ENCODE assay signal across 8 cellular contexts in the genomic region with DNA sequence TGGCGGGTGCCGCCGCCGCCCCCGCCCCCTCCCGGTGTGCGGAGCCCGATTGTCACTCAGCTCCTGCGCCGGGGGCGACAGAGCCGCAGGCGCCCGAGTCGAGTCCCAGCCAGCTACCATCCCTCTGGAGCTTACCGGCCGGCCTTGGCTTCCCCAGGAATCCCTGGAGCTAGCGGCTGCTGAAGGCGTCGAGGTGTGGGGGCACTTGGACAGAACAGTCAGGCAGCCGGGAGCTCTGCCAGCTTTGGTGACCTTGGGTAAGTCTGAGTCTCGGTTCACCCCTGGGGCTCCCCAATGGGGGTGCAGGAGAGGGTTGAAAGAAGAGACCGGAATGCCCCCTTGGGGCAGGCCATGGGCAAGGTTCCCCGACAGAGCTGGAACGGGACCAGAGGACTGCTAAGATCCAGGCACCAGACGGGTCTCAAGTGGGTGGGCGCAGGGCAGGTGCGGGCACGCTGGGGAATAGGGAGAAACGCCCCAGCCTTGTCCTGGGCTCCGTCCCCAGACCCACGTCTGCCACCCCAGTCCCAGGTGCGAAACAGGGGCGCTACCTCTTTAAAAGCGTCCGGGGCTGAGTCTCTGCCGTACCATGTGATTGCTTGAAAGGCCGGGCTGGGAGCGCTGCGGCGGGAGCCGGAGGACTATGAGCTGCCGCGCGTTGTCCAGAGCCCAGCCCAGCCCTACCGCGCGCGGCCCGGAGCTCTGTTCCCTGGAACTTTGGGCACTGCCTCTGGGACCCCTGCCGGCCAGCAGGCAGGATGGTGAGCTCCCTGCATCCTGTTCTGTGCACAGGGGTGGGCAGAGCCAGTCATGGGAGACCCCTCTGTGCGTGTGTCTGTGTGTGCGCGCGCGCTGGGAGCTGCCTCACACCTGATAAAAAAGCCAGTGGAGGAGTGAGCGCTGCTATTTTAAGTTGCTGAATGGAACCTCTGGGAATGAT. TPM values are rescaled to one million over a fixed set of nuclear protein-coding genes. Genes with fewer than 3 reads are reported as not detected.
DNase-seq lines count a peak whose midpoint lies in the region; ATAC-seq and TF ChIP-seq lines count a peak whose summit lies in the region.

ADORA1 (plus strand) TSS at position 55 of the 940 bp plus-strand sequence. CDS start 1,116 bp downstream, outside the sequence.

- DNase-seq in AG09309 (ENCODE audit: low read depth), result no peak
- peak; percentile 83 for DNase-seq in RPMI8226
- peak; percentile 62 to 73 (median 69) for DNase-seq in mucosa of descending colon
- DNase-seq in upper lobe of right lung, result peak; percentile 85

- peaks cover 37% of the 10 kb centered on the region for H3K27me3 ChIP-seq in upper lobe of right lung

- CTCF ChIA-PET in HEK293 (lab: Yijun Ruan, JAX), result interaction anchor here (0.5 to 9.1 kb wide), 15 partner anchors 10 to 630 kb away, joined by 3 to 70 read pairs (median 7); no protein-coding TSS in a partner anchor

- peak; percentile 74 for ATAC-seq in esophagus mucosa
- ATAC-seq in mucosa of descending colon, result peak; percentile 90
- peak; percentile 85 for ATAC-seq in upper lobe of right lung
- no peak for ATAC-seq in HG03175 (IDR thresholded peaks at IDR 0.05; ENCODE audit: unreplicated experiment)
- ATAC-seq in GM19397 (IDR thresholded peaks at IDR 0.05; ENCODE audit: unreplicated experiment), result no peak

- POLR2A ChIA-PET in HEK293 (lab: Yijun Ruan, JAX), result interaction anchor here (0.6 to 1.8 kb wide), 8 partner anchors 9 to 177 kb away, joined by 3 to 13 read pairs (median 5); partner anchors contain the start of gene MYBPH

- H3K4me3 ChIP-seq in AG09309 (ENCODE audit: control insufficient read depth, low read depth, low read length), result peak within 1 kb of the TSS; percentile 58
- peak within 1 kb of the TSS; percentile 43 for H3K4me3 ChIP-seq in HEK293 (ENCODE audit: low read depth, low read length)
- no peak within 1 kb of the TSS for H3K4me3 ChIP-seq in mucosa of descending colon
- H3K4me3 ChIP-seq in upper lobe of right lung, result peak within 1 kb of the TSS; percentile 46

- TF ChIP-seq CTCF in AG09309 (IDR thresholded peaks at IDR 0.05; ENCODE audit: control insufficient read depth, insufficient read depth, low read depth, low read length, missing control alignments) (peak; percentile 17), HEK293 (tag by site-specific recombination; IDR thresholded peaks at IDR 0.05) (no peak; the same call in none of the 2 replicates), mucosa of descending colon (IDR thresholded peaks at IDR 0.05) (no peak), upper lobe of right lung (IDR thresholded peaks at IDR 0.05) (no peak)

- no peaks in the 10 kb centered on the region for H3K36me3 ChIP-seq in HEK293 (ENCODE audit: control insufficient read depth in 2 of 2, insufficient read depth in 1 of 2, low read length in 2 of 2)
- no peaks in the 10 kb centered on the region for H3K36me3 ChIP-seq in mucosa of descending colon (ENCODE audit: low read depth)
- no peaks in the 10 kb centered on the region for H3K36me3 ChIP-seq in upper lobe of right lung

- H3K27ac ChIP-seq in HEK293 (ENCODE audit: extremely low read depth, low read depth, low read length) (peak within 1 kb of the TSS; percentile 42; the same call in 1 of the 2 replicates), upper lobe of right lung (no peak within 1 kb of the TSS)

- intact Hi-C loops in mucosa of descending colon (cut with DNase I, micrococcal nuclease) (no loop called here), upper lobe of right lung (cut with DNase I) (no loop called here)

- no peaks in the 10 kb centered on the region for H3K4me1 ChIP-seq in HEK293 (ENCODE audit: control insufficient read depth, insufficient read depth, low read length)
- H3K4me1 ChIP-seq in mucosa of descending colon (ENCODE audit: low read depth), result peaks cover 17% of the 10 kb centered on the region
- H3K4me1 ChIP-seq in upper lobe of right lung, result peaks cover 41% of the 10 kb centered on the region

- H3K9me3 ChIP-seq in HEK293 (ENCODE audit: control insufficient read depth, insufficient read depth, low read depth, low read length) (no peaks in the 10 kb centered on the region), mucosa of descending colon (no peaks in the 10 kb centered on the region), upper lobe of right lung (no peaks in the 10 kb centered on the region)

TF ChIP-seq in HEK293, 187 proteins besides CTCF, POLR2A, EP300 and RAD21 (continues in another document):
- TF ChIP-seq ZNF785 (tag by site-specific recombination; IDR thresholded peaks at IDR 0.05), result no peak
- TF ChIP-seq ZNF335 (tag by site-specific recombination; conservative IDR thresholded peaks at IDR 0.05), result peak; percentile 87
- peak; percentile 48 for TF ChIP-seq KLF9 (tag by site-specific recombination; IDR thresholded peaks at IDR 0.05; ENCODE audit: low read depth)
- TF ChIP-seq KLF7 (tag by site-specific recombination; IDR thresholded peaks at IDR 0.05; ENCODE audit: borderline replicate concordance), result no peak
- peak; percentile 89 for TF ChIP-seq ZBTB10 (tag by site-specific recombination; IDR thresholded peaks at IDR 0.05)
- TF ChIP-seq EGR2 (tag by site-specific recombination; IDR thresholded peaks at IDR 0.05; ENCODE audit: low read depth), result peak; percentile 59
- TF ChIP-seq, protein P1, sequence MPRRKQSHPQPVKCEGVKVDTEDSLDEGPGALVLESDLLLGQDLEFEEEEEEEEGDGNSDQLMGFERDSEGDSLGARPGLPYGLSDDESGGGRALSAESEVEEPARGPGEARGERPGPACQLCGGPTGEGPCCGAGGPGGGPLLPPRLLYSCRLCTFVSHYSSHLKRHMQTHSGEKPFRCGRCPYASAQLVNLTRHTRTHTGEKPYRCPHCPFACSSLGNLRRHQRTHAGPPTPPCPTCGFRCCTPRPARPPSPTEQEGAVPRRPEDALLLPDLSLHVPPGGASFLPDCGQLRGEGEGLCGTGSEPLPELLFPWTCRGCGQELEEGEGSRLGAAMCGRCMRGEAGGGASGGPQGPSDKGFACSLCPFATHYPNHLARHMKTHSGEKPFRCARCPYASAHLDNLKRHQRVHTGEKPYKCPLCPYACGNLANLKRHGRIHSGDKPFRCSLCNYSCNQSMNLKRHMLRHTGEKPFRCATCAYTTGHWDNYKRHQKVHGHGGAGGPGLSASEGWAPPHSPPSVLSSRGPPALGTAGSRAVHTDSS (tag by site-specific recombination; IDR thresholded peaks at IDR 0.05), result 0 out of 2 replicates have a peak, but pooled peaks have one; percentile 32
- TF ChIP-seq ZBTB20 (tag by site-specific recombination; IDR thresholded peaks at IDR 0.05), result peak; percentile 50; the same call in 1 of the 2 replicates
- 0 out of 2 replicates have a peak, but pooled peaks have one; percentile 14 for TF ChIP-seq ZNF639 (tag by site-specific recombination; IDR thresholded peaks at IDR 0.05)
- TF ChIP-seq ZNF626 (tag by site-specific recombination; IDR thresholded peaks at IDR 0.05), result no peak
- peak; percentile 76 for TF ChIP-seq ZNF341 (tag by site-specific recombination; IDR thresholded peaks at IDR 0.05; ENCODE audit: low read depth)
- TF ChIP-seq, protein P2, sequence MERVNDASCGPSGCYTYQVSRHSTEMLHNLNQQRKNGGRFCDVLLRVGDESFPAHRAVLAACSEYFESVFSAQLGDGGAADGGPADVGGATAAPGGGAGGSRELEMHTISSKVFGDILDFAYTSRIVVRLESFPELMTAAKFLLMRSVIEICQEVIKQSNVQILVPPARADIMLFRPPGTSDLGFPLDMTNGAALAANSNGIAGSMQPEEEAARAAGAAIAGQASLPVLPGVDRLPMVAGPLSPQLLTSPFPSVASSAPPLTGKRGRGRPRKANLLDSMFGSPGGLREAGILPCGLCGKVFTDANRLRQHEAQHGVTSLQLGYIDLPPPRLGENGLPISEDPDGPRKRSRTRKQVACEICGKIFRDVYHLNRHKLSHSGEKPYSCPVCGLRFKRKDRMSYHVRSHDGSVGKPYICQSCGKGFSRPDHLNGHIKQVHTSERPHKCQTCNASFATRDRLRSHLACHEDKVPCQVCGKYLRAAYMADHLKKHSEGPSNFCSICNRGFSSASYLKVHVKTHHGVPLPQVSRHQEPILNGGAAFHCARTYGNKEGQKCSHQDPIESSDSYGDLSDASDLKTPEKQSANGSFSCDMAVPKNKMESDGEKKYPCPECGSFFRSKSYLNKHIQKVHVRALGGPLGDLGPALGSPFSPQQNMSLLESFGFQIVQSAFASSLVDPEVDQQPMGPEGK (tag by site-specific recombination; IDR thresholded peaks at IDR 0.05), result peak; percentile 66
- TF ChIP-seq ZNF600 (tag by site-specific recombination; IDR thresholded peaks at IDR 0.05), result peak; percentile 85

RNA-seq across cellular contexts. Expression of gene ADORA1, which starts in this region (rescaled TPM):
- total RNA-seq in esophagus mucosa, result 0.28 TPM
- total RNA-seq in mucosa of descending colon, result 1 to 10 TPM in 1 of 3 donors, under 1 TPM in 2; 0.53 to 1.3 (median 0.78) TPM
- total RNA-seq in upper lobe of right lung, result 4.1 TPM

Comparison
In these comparisons a context has a peak if more than half of its experiments do, and no peak if none do; other contexts are left out.
1. Peak in ATAC-seq in esophagus mucosa; RNA of the gene not detected or under 1 TPM.
2. ATAC-seq: peak in mucosa of descending colon (single experiment) and upper lobe of right lung (single experiment); none in HG03175 (single experiment) and GM19397 (single experiment).